Comparison of ENCODE assay signal across 1 cellular context in genomic region chr14:35365130-35366047, GRCh38.
TF ChIP-seq lines count a peak whose summit lies in the region.

No MANE protein-coding gene starts in this region.

TF ChIP-seq in HepG2, 621 proteins besides CTCF, POLR2A, EP300 and RAD21 (continued from another document and continues in another):
- TF ChIP-seq CSRNP1 (CRISPR knock-in tag; IDR thresholded peaks at IDR 0.05) = peak; percentile 94
- no peak for TF ChIP-seq ZMAT5 (CRISPR knock-in tag; IDR thresholded peaks at IDR 0.05; ENCODE audit: borderline replicate concordance, low read depth)
- no peak for TF ChIP-seq MTF1 (CRISPR knock-in tag; IDR thresholded peaks at IDR 0.05)
- peak; percentile 86 for TF ChIP-seq ZFY (CRISPR knock-in tag; IDR thresholded peaks at IDR 0.05)
- TF ChIP-seq PCBP1 (IDR thresholded peaks at IDR 0.05; ENCODE audit: borderline replicate concordance, low read depth, low read length) = no peak
- TF ChIP-seq MAF1 (CRISPR knock-in tag; IDR thresholded peaks at IDR 0.05; ENCODE audit: borderline replicate concordance) = 0 out of 2 replicates have a peak, but pooled peaks have one; percentile 30
- peak; percentile 97; the same call in 1 of the 2 replicates for TF ChIP-seq MEF2D (CRISPR knock-in tag; IDR thresholded peaks at IDR 0.05)
- peak; percentile 85; the same call in 1 of the 2 replicates for TF ChIP-seq ZNF616 (CRISPR knock-in tag; IDR thresholded peaks at IDR 0.05; ENCODE audit: low read depth)
- no peak for TF ChIP-seq E2F5 (CRISPR knock-in tag; conservative IDR thresholded peaks at IDR 0.05)
- TF ChIP-seq CERS6 (CRISPR knock-in tag; IDR thresholded peaks at IDR 0.05) = no peak
- no peak for TF ChIP-seq NCOA1 (CRISPR knock-in tag; IDR thresholded peaks at IDR 0.05)
- peak; percentile 72; the same call in 1 of the 2 replicates for TF ChIP-seq ZNF337 (CRISPR knock-in tag; IDR thresholded peaks at IDR 0.05; ENCODE audit: borderline replicate concordance, low read depth)
- TF ChIP-seq ZNF224 (CRISPR knock-in tag; IDR thresholded peaks at IDR 0.05) = peak; percentile 16; the same call in 1 of the 2 replicates
- peak; percentile 93 for TF ChIP-seq ZBTB43 (CRISPR knock-in tag; conservative IDR thresholded peaks at IDR 0.05)
- TF ChIP-seq CREM (IDR thresholded peaks at IDR 0.05) = 0 out of 2 replicates have a peak, but pooled peaks have one; percentile 50
- TF ChIP-seq CREM (CRISPR knock-in tag; IDR thresholded peaks at IDR 0.05) = no peak
- TF ChIP-seq ZNF691 (CRISPR knock-in tag; IDR thresholded peaks at IDR 0.05; ENCODE audit: borderline replicate concordance, low read depth) = peak; percentile 90
- TF ChIP-seq RBFOX2 (IDR thresholded peaks at IDR 0.05; ENCODE audit: low read depth, low read length) = no peak
- peak; percentile 56; the same call in 1 of the 2 replicates for TF ChIP-seq THAP7 (CRISPR knock-in tag; IDR thresholded peaks at IDR 0.05)
- peak; percentile 70; the same call in 1 of the 2 replicates for TF ChIP-seq ZBTB25 (CRISPR knock-in tag; IDR thresholded peaks at IDR 0.05)
- TF ChIP-seq MBD4 (IDR thresholded peaks at IDR 0.05; ENCODE audit: borderline replicate concordance, low read length) = no peak; the same call in 1 of the 2 replicates
- TF ChIP-seq ATF4 (CRISPR knock-in tag; IDR thresholded peaks at IDR 0.05) = no peak
- no peak; the same call in 1 of the 2 replicates for TF ChIP-seq TIGD3 (CRISPR knock-in tag; IDR thresholded peaks at IDR 0.05; ENCODE audit: borderline replicate concordance)
- no peak for TF ChIP-seq ZNF318 (CRISPR knock-in tag; IDR thresholded peaks at IDR 0.05)
- no peak for TF ChIP-seq ZNF296 (CRISPR knock-in tag; conservative IDR thresholded peaks at IDR 0.05)
- no peak for TF ChIP-seq GPBP1L1 (CRISPR knock-in tag; IDR thresholded peaks at IDR 0.05)
- peak; percentile 97 for TF ChIP-seq MXD3 (CRISPR knock-in tag; IDR thresholded peaks at IDR 0.05)
- peak; percentile 65 for TF ChIP-seq ZNF264 (CRISPR knock-in tag; IDR thresholded peaks at IDR 0.05)
- TF ChIP-seq GLMP (CRISPR knock-in tag; IDR thresholded peaks at IDR 0.05; ENCODE audit: borderline replicate concordance) = no peak
- no peak for TF ChIP-seq ZNF20 (CRISPR knock-in tag; IDR thresholded peaks at IDR 0.05)
- TF ChIP-seq ATF1 (CRISPR knock-in tag; IDR thresholded peaks at IDR 0.05) = no peak
- TF ChIP-seq RBAK (CRISPR knock-in tag; IDR thresholded peaks at IDR 0.05) = 0 out of 2 replicates have a peak, but pooled peaks have one; percentile 65
- no peak for TF ChIP-seq ZNF549 (CRISPR knock-in tag; IDR thresholded peaks at IDR 0.05)
